Comparison of ENCODE assay signal across 10 cellular contexts in genomic region chr10:16987129-16987670, GRCh38.
DNase-seq lines count a peak whose midpoint lies in the region; ATAC-seq, FAIRE-seq and TF ChIP-seq lines count a peak whose summit lies in the region.
"Had no signal": no experiment of that assay in that cellular context is flagged by ENCODE, and none has a peak within 500 bp of the region (broad histone marks: within the 10 kb centered on the region; RNA-seq: fewer than 3 reads in every experiment).

No MANE protein-coding gene starts in this region.

- 53% methylated on average over 4 of the region's 4 CpGs for WGBS in suprapubic skin

- TF ChIP-seq POLR2A in suprapubic skin (IDR thresholded peaks at IDR 0.05), result no peak

- H3K27me3 ChIP-seq in colonic mucosa, result no peaks in the 10 kb centered on the region
- no peaks in the 10 kb centered on the region for H3K27me3 ChIP-seq in suprapubic skin

- no peak for FAIRE-seq in kidney (lab: Jason Lieb, UNC)

- DNase-seq in NCI-H226, result peak; percentile 52
- DNase-seq in colonic mucosa, result no peak
- no peak for DNase-seq in kidney
- DNase-seq in suprapubic skin (ENCODE audit: low spot score in 2 of 2), result no peak
- DNase-seq in activated CD4-positive, alpha-beta T cell treated with anti-CD3 and anti-CD28 coated beads for 1 hour, result no peak
- no peak for DNase-seq in DMS153 (lab: John Stamatoyannopoulos, UW)
- no peak for DNase-seq in NCI-H524 treated with DMSO at 0.1 percent for 48 hours (lab: John Stamatoyannopoulos, UW)
- DNase-seq: DND-41, NCI-H1092 had no signal

- TF ChIP-seq CTCF in colonic mucosa (IDR thresholded peaks at IDR 0.05) (no peak), kidney (IDR thresholded peaks at IDR 0.05; ENCODE audit: borderline replicate concordance, extremely low read depth, insufficient read depth) (no peak), suprapubic skin (IDR thresholded peaks at IDR 0.05) (no peak)

- H3K4me3 ChIP-seq in colonic mucosa, result no peak overlapping the region
- no peak overlapping the region for H3K4me3 ChIP-seq in kidney (ENCODE audit: low read length in 2 of 2)
- no peak overlapping the region for H3K4me3 ChIP-seq in suprapubic skin

- ATAC-seq in GM21515 (IDR thresholded peaks at IDR 0.05; ENCODE audit: unreplicated experiment), result no peak

- intact Hi-C loops in colonic mucosa (cut with DNase I) (no loop called here), kidney (cut with DNase I) (no loop called here)

- no peaks in the 10 kb centered on the region for H3K36me3 ChIP-seq in colonic mucosa
- peaks cover 0 to 13% of the 10 kb centered on the region in 2 donors for H3K36me3 ChIP-seq in kidney (ENCODE audit: control insufficient read depth in 1 of 2, insufficient read depth in 2 of 2, low read length in 2 of 2)
- no peaks in the 10 kb centered on the region for H3K36me3 ChIP-seq in suprapubic skin

- TF ChIP-seq EP300 in suprapubic skin (IDR thresholded peaks at IDR 0.05), result no peak

- no peaks in the 10 kb centered on the region for H3K9me3 ChIP-seq in colonic mucosa
- no peaks in the 10 kb centered on the region for H3K9me3 ChIP-seq in kidney (ENCODE audit: control insufficient read depth in 1 of 2, low read length in 2 of 2)
- H3K9me3 ChIP-seq in suprapubic skin, result no peaks in the 10 kb centered on the region

- no peak overlapping the region for H3K9ac ChIP-seq in colonic mucosa (ENCODE audit: low read depth in 2 of 2, low read length in 2 of 2)
- H3K9ac ChIP-seq in kidney (ENCODE audit: low read length in 2 of 2), result no peak overlapping the region

- H3K27ac ChIP-seq in colonic mucosa, result peak overlapping the region; percentile 39
- H3K27ac ChIP-seq in kidney (ENCODE audit: low read depth in 2 of 2, low read length in 2 of 2), result peak overlapping the region; percentile 47 to 73
- peak overlapping the region; percentile 83 for H3K27ac ChIP-seq in suprapubic skin

- H3K4me1 ChIP-seq in colonic mucosa (no peaks in the 10 kb centered on the region), kidney (ENCODE audit: control insufficient read depth in 1 of 2, insufficient read depth in 1 of 2, low read depth in 1 of 2, low read length in 2 of 2) (peaks cover 0 to 12% of the 10 kb centered on the region in 2 donors), suprapubic skin (peaks cover 25% of the 10 kb centered on the region)
